Comparison of ENCODE assay signal across 14 cellular contexts in the genomic region with DNA sequence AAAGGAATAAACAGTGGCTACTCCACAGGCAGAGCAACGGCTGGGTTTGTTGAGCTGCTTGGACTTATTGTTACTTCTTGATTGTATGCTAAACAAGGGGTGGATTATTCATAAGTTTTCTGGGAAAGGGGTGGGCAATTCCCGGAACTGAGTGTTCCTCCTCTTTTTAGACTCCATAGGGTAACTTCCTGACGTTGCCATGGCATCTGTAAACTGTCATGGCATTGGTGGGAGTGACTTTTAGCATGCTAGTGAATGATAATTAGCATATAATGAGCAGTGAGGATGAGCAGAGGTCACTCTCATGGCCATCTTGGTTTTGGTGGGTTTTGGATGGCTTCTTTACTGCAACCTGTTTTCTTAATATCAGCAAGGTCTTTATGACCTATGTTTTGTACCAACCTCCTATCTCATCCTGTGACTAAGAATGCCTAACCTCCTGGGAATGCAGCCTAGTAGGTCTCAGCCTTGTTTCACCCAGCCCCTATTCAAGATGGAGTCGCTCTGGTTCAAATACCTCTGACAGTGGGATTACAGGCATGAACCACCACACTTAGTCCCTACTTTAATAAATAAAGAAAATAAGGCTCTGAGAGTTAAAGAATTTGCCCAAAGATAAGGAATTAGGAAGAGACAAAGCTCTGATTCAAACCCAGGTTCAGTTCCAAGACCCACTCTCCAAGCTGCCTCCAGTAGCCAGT.
DNase-seq lines count a peak whose midpoint lies in the region; ATAC-seq, FAIRE-seq and TF ChIP-seq lines count a peak whose summit lies in the region.
"Had no signal": no experiment of that assay in that cellular context is flagged by ENCODE, and none has a peak within 500 bp of the region (broad histone marks: within the 10 kb centered on the region; RNA-seq: fewer than 3 reads in every experiment).

No MANE protein-coding gene starts in this region.

- H4K20me1 ChIP-seq in endothelial cell of umbilical vein (replicated peaks; ENCODE audit: control insufficient read depth, extremely low read depth, insufficient read depth, low read length): no peaks in the 10 kb centered on the region

- H3K9me3 ChIP-seq in Panc1 (ENCODE audit: control insufficient read depth, insufficient read depth, low read depth, low read length) (no peaks in the 10 kb centered on the region; the same call in 1 of the 2 replicates), endothelial cell of umbilical vein (replicated peaks; ENCODE audit: control insufficient read depth, insufficient read depth, low read length) (no peaks in the 10 kb centered on the region), trophoblast cell (ENCODE audit: insufficient read depth, low read depth, low read length) (peaks cover 4% of the 10 kb centered on the region)
- H3K9me3 ChIP-seq: pancreas had no signal

- no peak overlapping the region for H2BK12ac ChIP-seq in trophoblast cell (ENCODE audit: low read length)

- peaks cover 16% of the 10 kb centered on the region for H3K27me3 Mint-ChIP-seq in activated CD4-positive, alpha-beta T cell treated with anti-CD3 and anti-CD28 coated beads, Interleukin-2, amount 10 ng/mL, durations not matched to agents 7 days and 5 days

- in situ Hi-C loops in Panc1 (cut with HindIII; ENCODE audit: low pct_unique_long_range_greater_than_20kb, low sequenced_read_pairs): no loop called here

- no peak overlapping the region for H3K14ac ChIP-seq in trophoblast cell (ENCODE audit: low read length)

- peaks cover 3% of the 10 kb centered on the region for H3K36me3 Mint-ChIP-seq in activated CD4-positive, alpha-beta T cell treated with anti-CD3 and anti-CD28 coated beads, Interleukin-2, amount 10 ng/mL, durations not matched to agents 7 days and 5 days (ENCODE audit: low read depth)
- H3K36me3 Mint-ChIP-seq: brain, immature natural killer cell, T-cell had no signal

- H3K4me2 ChIP-seq in endothelial cell of umbilical vein (ENCODE audit: insufficient read depth, low read length): peak overlapping the region; percentile 84
- no peak overlapping the region for H3K4me2 ChIP-seq in trophoblast cell (ENCODE audit: low read length)

- H3K9me1 ChIP-seq in endothelial cell of umbilical vein (replicated peaks; ENCODE audit: control insufficient read depth, extremely low read depth, insufficient read depth, low read length): no peaks in the 10 kb centered on the region

- TF ChIP-seq CTCF in Panc1 (IDR thresholded peaks at IDR 0.05) (no peak), endothelial cell of umbilical vein (IDR thresholded peaks at IDR 0.05; ENCODE audit: extremely low read depth in 1 of 2, insufficient read depth in 1 of 2, low read depth in 1 of 2, low read length in 2 of 2) (no peak)

- no peak overlapping the region for H4K12ac ChIP-seq in trophoblast cell (ENCODE audit: low read depth, low read length)

- no peak overlapping the region for H3K23ac ChIP-seq in trophoblast cell (ENCODE audit: low read length)

- H3K4me1 ChIP-seq in Panc1 (ENCODE audit: control insufficient read depth, insufficient read depth, low read length): peaks cover 7% of the 10 kb centered on the region; the same call in 1 of the 2 replicates
- no peaks in the 10 kb centered on the region for H3K4me1 ChIP-seq in endothelial cell of umbilical vein (ENCODE audit: control insufficient read depth, extremely low read depth, insufficient read depth, low read length)
- H3K4me1 ChIP-seq in trophoblast cell (ENCODE audit: control insufficient read depth in 1 of 2, insufficient read depth in 2 of 2, low read length in 2 of 2): peaks cover 14% of the 10 kb centered on the region in 2 experiments

- H3K9me3 Mint-ChIP-seq in activated CD4-positive, alpha-beta T cell treated with anti-CD3 and anti-CD28 coated beads, Interleukin-2, amount 10 ng/mL, durations not matched to agents 7 days and 5 days: peaks cover 15% of the 10 kb centered on the region
- H3K9me3 Mint-ChIP-seq: dendritic cell treated with granulocyte-macrophage colony-stimulating factor and Interleukin-4, amounts not matched to agents 40 ng/mL and 50 ng/mL, for 4 days had no signal

- DNase-seq in GM12892 (ENCODE audit: insufficient read length) (no peak), Panc1 (ENCODE audit: low read depth, low spot score) (no peak), endothelial cell of umbilical vein (ENCODE audit: low read depth, low spot score) (no peak), trophoblast cell (peak in 1 of 2 donors; percentile 24), SHP77 (lab: John Stamatoyannopoulos, UW) (no peak), anterior cingulate cortex (lab: John Stamatoyannopoulos, UW) (no peak)
- DNase-seq in activated CD4-positive, alpha-beta T cell treated with anti-CD3 and anti-CD28 coated beads, Interleukin-2, amount 10 ng/mL, durations not matched to agents 7 days and 5 days: no peak

- no peak overlapping the region for H4K8ac ChIP-seq in trophoblast cell (ENCODE audit: low read depth, low read length)

- H3K79me2 ChIP-seq in endothelial cell of umbilical vein (ENCODE audit: control insufficient read depth, insufficient read depth, low read length) (no peaks in the 10 kb centered on the region), trophoblast cell (ENCODE audit: control insufficient read depth, insufficient read depth, low read length, poor library complexity) (no peaks in the 10 kb centered on the region)

- dilution Hi-C loops in endothelial cell of umbilical vein (cut with MboI; ENCODE audit: extremely low pct_ligation_motif_present, low sequenced_read_pairs): loop anchor here (25.0 kb wide), 1 partner anchor 148 kb away; no protein-coding TSS in a partner anchor

- intact Hi-C loops in Panc1 (cut with micrococcal nuclease; ENCODE audit: unreplicated experiment) (no loop called here), endothelial cell of umbilical vein (cut with micrococcal nuclease) (loop anchor here (1.0 kb wide), 3 partner anchors 149 to 218 kb away; no protein-coding TSS in a partner anchor)

- no TSS peak for BruUV-seq in Panc1 (replicated peaks; lab: Mats Ljungman, UMichigan)
- BruUV-seq in endothelial cell of umbilical vein (replicated peaks; lab: Mats Ljungman, UMichigan): no TSS peak

- ATAC-seq in Panc1: 0 out of 2 replicates have a peak, but pooled peaks have one; percentile 4

- H2AK5ac ChIP-seq in trophoblast cell (ENCODE audit: low read length): no peak overlapping the region

- no peak overlapping the region for H2BK5ac ChIP-seq in trophoblast cell (ENCODE audit: low read depth, low read length, poor library complexity)

- FAIRE-seq in GM12892 (lab: Jason Lieb, UNC) (peak; percentile 50), endothelial cell of umbilical vein (lab: Jason Lieb, UNC) (no peak)
- FAIRE-seq: pancreas had no signal

- no peak overlapping the region for H3K27ac Mint-ChIP-seq in activated CD4-positive, alpha-beta T cell treated with anti-CD3 and anti-CD28 coated beads, Interleukin-2, amount 10 ng/mL, durations not matched to agents 7 days and 5 days
- H3K27ac Mint-ChIP-seq: activated naive CD4-positive, alpha-beta T cell treated with anti-CD3 and anti-CD28 coated beads, Interleukin-2, amount 10 ng/mL, durations not matched to agents 7 days and 5 days; dendritic cell treated with granulocyte-macrophage colony-stimulating factor and Interleukin-4, amounts not matched to agents 40 ng/mL and 50 ng/mL, for 4 days; immature natural killer cell; T-cell had no signal

- peaks cover 7% of the 10 kb centered on the region for H3K79me1 ChIP-seq in trophoblast cell (ENCODE audit: low read length)

- no peak overlapping the region for H3K4ac ChIP-seq in trophoblast cell (ENCODE audit: low read depth, low read length)

- H3K27ac ChIP-seq in Panc1 (ENCODE audit: low read length): 0 out of 2 replicates have a peak overlapping the region, but pooled peaks have one; percentile 34
- H3K27ac ChIP-seq in endothelial cell of umbilical vein (ENCODE audit: insufficient read depth, low read depth, low read length): no peak overlapping the region
- H3K27ac ChIP-seq in trophoblast cell (ENCODE audit: low read depth, low read length): no peak overlapping the region
- H3K27ac ChIP-seq: pancreas, RWPE1 had no signal

- POLR2A ChIA-PET in Panc1 (lab: Charles Lee) (interaction anchor here (0.6 kb wide), 1 partner anchor 9 kb away, joined by 5 read pairs; no protein-coding TSS in a partner anchor), endothelial cell of umbilical vein (lab: Charles Lee) (interaction anchor here (0.6 to 1.5 kb wide), 2 partner anchors 52 to 199 kb away, joined by 4 read pairs; a partner anchor contains a TSS)
- POLR2A ChIA-PET in activated CD4-positive, alpha-beta T cell treated with anti-CD3 and anti-CD28 coated beads, Interleukin-2, amount 10 ng/mL, durations not matched to agents 7 days and 5 days (lab: Charles Lee): interaction anchor here (0.7 kb wide), 1 partner anchor 294 kb away, joined by 3 read pairs; no protein-coding TSS in a partner anchor

- H3K4me3 Mint-ChIP-seq in activated CD4-positive, alpha-beta T cell treated with anti-CD3 and anti-CD28 coated beads, Interleukin-2, amount 10 ng/mL, durations not matched to agents 7 days and 5 days: no peak overlapping the region
- H3K4me3 Mint-ChIP-seq: activated naive CD4-positive, alpha-beta T cell treated with anti-CD3 and anti-CD28 coated beads, Interleukin-2, amount 10 ng/mL, durations not matched to agents 7 days and 5 days had no signal

- no peak overlapping the region for H3K9ac ChIP-seq in endothelial cell of umbilical vein (replicated peaks; ENCODE audit: extremely low read depth, insufficient read depth, low read length)
- H3K9ac ChIP-seq in trophoblast cell (ENCODE audit: low read length): no peak overlapping the region

- no peak overlapping the region for H4K91ac ChIP-seq in trophoblast cell (ENCODE audit: low read depth, low read length)

- H3K18ac ChIP-seq in trophoblast cell (ENCODE audit: low read length): no peak overlapping the region

- CTCF ChIA-PET in Panc1 (lab: Charles Lee) (interaction anchor here (0.6 to 2.0 kb wide), 15 partner anchors 13 to 449 kb away, joined by 3 to 17 read pairs (median 5); no protein-coding TSS in a partner anchor), endothelial cell of umbilical vein (lab: Charles Lee) (interaction anchor here (0.6 to 4.5 kb wide), 81 partner anchors 7 to 779 kb away, joined by 3 to 260 read pairs (median 5); a partner anchor contains a TSS)
- CTCF ChIA-PET in activated CD4-positive, alpha-beta T cell treated with anti-CD3 and anti-CD28 coated beads, Interleukin-2, amount 10 ng/mL, durations not matched to agents 7 days and 5 days (lab: Charles Lee): interaction anchor here (0.6 to 2.2 kb wide), 21 partner anchors 8 to 605 kb away, joined by 3 to 17 read pairs (median 3); a partner anchor contains a TSS

- H2AFZ ChIP-seq in endothelial cell of umbilical vein (ENCODE audit: low read depth, low read length): peak overlapping the region; percentile 89
- peak overlapping the region; percentile 17 for H2AFZ ChIP-seq in trophoblast cell (ENCODE audit: insufficient read depth, low read length, poor library complexity)

- peaks cover 19% of the 10 kb centered on the region for H3K4me1 Mint-ChIP-seq in activated CD4-positive, alpha-beta T cell treated with anti-CD3 and anti-CD28 coated beads, Interleukin-2, amount 10 ng/mL, durations not matched to agents 7 days and 5 days

- TF ChIP-seq POLR2A in GM12892 (IDR thresholded peaks at IDR 0.05; ENCODE audit: low read depth, low read length) (no peak), endothelial cell of umbilical vein (IDR thresholded peaks at IDR 0.05; ENCODE audit: low read depth, low read length) (no peak)

- no peaks in the 10 kb centered on the region for H3K36me3 ChIP-seq in Panc1 (ENCODE audit: control insufficient read depth, insufficient read depth, low read length)
- H3K36me3 ChIP-seq in endothelial cell of umbilical vein (ENCODE audit: control insufficient read depth in 2 of 2, extremely low read depth in 1 of 2, insufficient read depth in 2 of 2, low read length in 2 of 2): no peaks in the 10 kb centered on the region
- no peaks in the 10 kb centered on the region for H3K36me3 ChIP-seq in trophoblast cell (ENCODE audit: control insufficient read depth in 1 of 2, insufficient read depth in 2 of 2, low read length in 2 of 2)
- H3K36me3 ChIP-seq: pancreas had no signal

- peak overlapping the region in 1 of 2 experiments; percentile 60; a peak in 2 of 4 replicates for H3K4me3 ChIP-seq in Panc1 (ENCODE audit: low read depth in 2 of 2, low read length in 2 of 2)
- H3K4me3 ChIP-seq in endothelial cell of umbilical vein (replicated peaks in 1 of 3; ENCODE audit: insufficient read depth in 1 of 3, low read depth in 1 of 3, low read length in 3 of 3): no peak overlapping the region
- H3K4me3 ChIP-seq in trophoblast cell (ENCODE audit: low read depth, low read length): no peak overlapping the region

- no peak overlapping the region for H2BK120ac ChIP-seq in trophoblast cell (ENCODE audit: insufficient read depth, low read length, poor library complexity)

- H3K27me3 ChIP-seq in Panc1 (ENCODE audit: control insufficient read depth, insufficient read depth, low read length) (peaks cover 4% of the 10 kb centered on the region; the same call in 1 of the 2 replicates), endothelial cell of umbilical vein (ENCODE audit: control insufficient read depth in 2 of 2, insufficient read depth in 2 of 2, low read length in 2 of 2) (peaks cover 4 to 5% of the 10 kb centered on the region in 2 experiments), trophoblast cell (ENCODE audit: insufficient read depth, low read length) (no peaks in the 10 kb centered on the region)
- H3K27me3 ChIP-seq: pancreas had no signal

- WGBS in trophoblast cell (ENCODE audit: extremely low coverage, insufficient coverage, insufficient read length): no CpG with 5 or more reads among the region's 4 CpGs
